In the genomic region with DNA sequence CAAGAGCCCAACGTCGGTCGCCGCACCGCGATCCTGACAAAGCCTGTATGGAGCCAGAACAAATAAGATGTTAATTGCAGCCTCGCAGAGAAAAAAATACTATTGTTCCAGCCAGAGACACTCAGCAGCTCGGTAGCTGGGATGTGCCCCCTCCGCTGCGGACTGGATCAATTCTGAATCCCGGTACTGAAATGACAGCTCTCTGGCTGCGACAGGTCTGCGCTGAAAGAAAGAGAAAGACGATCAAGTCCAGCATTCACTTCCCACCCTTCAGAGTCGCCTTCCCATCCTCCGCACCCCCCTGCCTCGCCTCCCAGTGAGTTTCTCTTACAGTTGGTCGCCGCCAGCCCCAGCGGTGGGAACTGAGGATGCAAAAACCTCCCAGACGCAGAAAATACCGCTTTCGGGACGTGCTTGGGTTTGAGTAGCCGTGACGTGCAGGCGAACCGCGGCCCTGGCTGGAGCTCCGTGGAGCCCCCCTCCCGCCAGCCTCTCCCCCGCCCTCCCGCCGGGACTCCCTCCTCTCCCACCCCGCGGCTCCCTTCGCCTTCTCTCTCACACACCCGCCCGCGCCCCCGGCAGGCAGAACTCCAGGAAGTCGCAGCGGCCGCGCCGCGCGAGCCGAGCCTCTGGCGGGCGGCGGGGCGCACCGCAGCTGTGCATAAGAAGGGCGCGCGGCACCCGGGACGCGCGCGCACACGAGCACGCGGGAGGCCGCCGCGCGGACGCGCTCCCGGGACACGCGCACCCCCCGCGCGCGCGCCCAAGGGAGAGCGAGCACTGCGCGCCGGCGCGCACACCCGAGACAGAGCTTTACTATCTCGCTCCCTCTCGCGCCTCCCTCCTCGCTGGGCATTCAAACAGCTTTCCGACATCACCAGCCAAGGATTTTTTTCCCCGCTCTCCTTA, we compare ENCODE assay signal across 8 cellular contexts. TPM values are rescaled to one million over a fixed set of nuclear protein-coding genes. Genes with fewer than 3 reads are reported as not detected.
DNase-seq lines count a peak whose midpoint lies in the region; TF ChIP-seq lines count a peak whose summit lies in the region.

A gene (plus strand): TSS at position 780 of the 909 bp plus-strand sequence. CDS start 3,394 bp downstream, outside the sequence.

- intact Hi-C loops in posterior cingulate gyrus (cut with DNase I): loop anchor here (1.0 to 5.0 kb wide), 3 partner anchors 62 to 333 kb away; no protein-coding TSS in a partner anchor

- DNase-seq in HFF-Myc (ENCODE audit: extremely low read depth, low read depth): no peak
- DNase-seq in MV-4-11 (lab: John Stamatoyannopoulos, UW): peak; percentile 74
- peak; percentile 82 for DNase-seq in SK-MEL-5 (ENCODE audit: low read depth, low spot score)
- DNase-seq in hepatocyte (ENCODE audit: low spot score): peak; percentile 92
- peak; percentile 83 to 99 (median 92) for DNase-seq in posterior cingulate gyrus
- no peak for DNase-seq in AML-193 (lab: John Stamatoyannopoulos, UW)

- peaks cover 13% of the 10 kb centered on the region for H3K36me3 Mint-ChIP-seq in brain

- no peaks in the 10 kb centered on the region for H3K79me2 ChIP-seq in hepatocyte

- H3K4me3 Mint-ChIP-seq in brain: peak within 1 kb of the TSS; percentile 92 to 99 (median 98)

- H3K27ac ChIP-seq in hepatocyte: peak within 1 kb of the TSS; percentile 58

- in situ Hi-C loops in SK-MEL-5 (cut with HindIII; ENCODE audit: low pct_unique_long_range_greater_than_20kb, low sequenced_read_pairs): no loop called here

- H3K27me3 ChIP-seq in hepatocyte: peaks cover 64% of the 10 kb centered on the region

- TF ChIP-seq CTCF in GM12875 (IDR thresholded peaks at IDR 0.05; ENCODE audit: borderline replicate concordance, insufficient read depth, low read depth, low read length) (peak; percentile 4; the same call in 1 of the 2 replicates), HFF-Myc (IDR thresholded peaks at IDR 0.05; ENCODE audit: low read depth, low read length, missing control alignments) (no peak), brain (conservative IDR thresholded peaks at IDR 0.05) (peak in 1 of 2 experiments; percentile 55), hepatocyte (IDR thresholded peaks at IDR 0.05; ENCODE audit: poor library complexity) (peak; percentile 7)

- H3K9me3 Mint-ChIP-seq in brain: no peaks in the 10 kb centered on the region

- H4K20me1 ChIP-seq in hepatocyte (ENCODE audit: insufficient read depth, poor library complexity, severe bottlenecking): no peaks in the 10 kb centered on the region

- H3K36me3 ChIP-seq in hepatocyte (replicated peaks; ENCODE audit: insufficient read depth, low read depth): no peaks in the 10 kb centered on the region

- peak within 1 kb of the TSS; percentile 93 for H3K4me2 ChIP-seq in hepatocyte

- peak within 1 kb of the TSS; percentile 43 for H3K4me3 ChIP-seq in GM12875 (ENCODE audit: low read depth, low read length)
- H3K4me3 ChIP-seq in HFF-Myc (replicated peaks; ENCODE audit: low read depth, low read length): peak within 1 kb of the TSS; percentile 39
- H3K4me3 ChIP-seq in hepatocyte: peak within 1 kb of the TSS; percentile 77

- 2% methylated on average over 56 of the region's 92 CpGs for WGBS in hepatocyte (ENCODE audit: low lambda C conversion rate, missing lambda C conversion rate)

- H2AFZ ChIP-seq in hepatocyte: peak within 1 kb of the TSS; percentile 91

- H3K27me3 Mint-ChIP-seq in brain: peaks cover 35% of the 10 kb centered on the region

- peaks cover 42% of the 10 kb centered on the region for H3K4me1 Mint-ChIP-seq in brain

- no peaks in the 10 kb centered on the region for H3K9me2 ChIP-seq in hepatocyte (replicated peaks; ENCODE audit: insufficient read depth)

- peaks cover 4% of the 10 kb centered on the region for H3K9me3 ChIP-seq in hepatocyte (ENCODE audit: low read depth)

- no peaks in the 10 kb centered on the region for H3K4me1 ChIP-seq in hepatocyte (ENCODE audit: insufficient read depth)

- H3K27ac Mint-ChIP-seq in brain: peak within 1 kb of the TSS; percentile 93 to 100 (median 98)

RNA-seq across cellular contexts. Expression of the gene that starts here (rescaled TPM):
- total RNA-seq in SK-MEL-5 (2014; rRNA removed; shearing (Covaris generic)): 3.6 and 3.8 TPM in 2 replicates
- polyA plus RNA-seq in SK-MEL-5 (2015; cell fraction: cytosol; rRNA removed): 2.6 and 3.9 TPM in 2 replicates
- 4.7 and 7.2 TPM in 2 replicates for polyA plus RNA-seq in SK-MEL-5 (2015; cell fraction: nucleus; rRNA removed)
- 6.2 TPM for polyA plus RNA-seq in brain (ENCODE audit: insufficient read depth, low read depth, low replicate concordance)
- total RNA-seq in hepatocyte: 2.0 and 2.2 TPM in 2 replicates
- 0.17 and 0.83 TPM in 2 replicates for polyA plus RNA-seq in hepatocyte

Comparison
In these comparisons a context has a peak if more than half of its experiments do, and no peak if none do; other contexts are left out.
1. DNase-seq: peak in MV-4-11 (single experiment), SK-MEL-5 (single experiment), hepatocyte (single experiment) and posterior cingulate gyrus (10 of 10); none in HFF-Myc (single experiment) and AML-193 (0 of 2).
2. Peak in every context shown above with its lines, with median percentiles within 50 percentile points of each other: H3K4me3 ChIP-seq.